ENCODE assay signal across 8 cellular contexts in the genomic region with DNA sequence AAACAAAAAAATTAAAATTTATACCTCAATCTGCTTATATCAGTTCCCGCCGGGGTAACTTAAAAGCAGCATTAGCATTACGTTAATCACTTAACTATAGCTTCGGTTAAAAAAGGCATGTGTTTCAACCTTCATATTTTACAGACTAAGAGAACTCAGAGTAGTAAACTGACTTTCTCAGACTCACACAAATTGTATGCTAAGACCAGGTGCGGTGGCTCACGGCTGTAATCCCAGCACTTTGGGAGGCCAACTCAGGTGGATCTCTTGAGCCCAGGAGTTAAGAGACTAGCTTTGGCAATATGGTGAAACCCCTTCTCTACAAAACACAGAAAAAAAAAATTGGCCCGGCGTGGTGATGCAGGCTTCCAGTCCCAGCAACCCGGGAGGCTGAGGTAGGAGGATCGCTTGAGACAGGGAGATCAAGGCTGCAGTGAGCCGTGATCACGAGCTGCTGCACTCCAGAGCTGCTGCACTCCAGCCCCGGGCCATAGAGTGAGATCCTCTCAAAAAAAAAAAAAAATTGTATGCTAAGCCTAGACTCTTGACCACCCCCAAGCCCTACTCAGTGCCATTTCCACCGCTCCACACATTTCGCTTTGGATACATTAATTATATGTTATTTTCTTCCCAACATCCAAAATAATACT. TPM values are rescaled to one million over a fixed set of nuclear protein-coding genes. Genes with fewer than 3 reads are reported as not detected.
DNase-seq lines count a peak whose midpoint lies in the region; ATAC-seq and TF ChIP-seq lines count a peak whose summit lies in the region.

No MANE protein-coding gene starts in this region.

- TF ChIP-seq CTCF in VCaP (conservative IDR thresholded peaks at IDR 0.05) (no peak), gastroesophageal sphincter (IDR thresholded peaks at IDR 0.05) (no peak)

- H3K27ac Mint-ChIP-seq in stimulated activated effector memory CD8-positive, alpha-beta T cell treated with anti-CD3 and anti-CD28 coated beads, Interleukin-12 subunit alpha, Interleukin-12 subunit beta, amount 100 ng/mL, for 72 hours: peak overlapping the region; percentile 89

- H3K4me1 ChIP-seq in gastroesophageal sphincter: peaks cover 11 to 67% (median 13%) of the 10 kb centered on the region in 3 donors

- H3K4me3 ChIP-seq in gastroesophageal sphincter: peak overlapping the region; percentile 53 to 87

- H3K27me3 ChIP-seq in gastroesophageal sphincter: no peaks in the 10 kb centered on the region

- peaks cover 76% of the 10 kb centered on the region for H3K36me3 Mint-ChIP-seq in stimulated activated effector memory CD8-positive, alpha-beta T cell treated with anti-CD3 and anti-CD28 coated beads, Interleukin-12 subunit alpha, Interleukin-12 subunit beta, amount 100 ng/mL, for 72 hours

- no peaks in the 10 kb centered on the region for H3K9me3 Mint-ChIP-seq in stimulated activated effector memory CD8-positive, alpha-beta T cell treated with anti-CD3 and anti-CD28 coated beads, Interleukin-12 subunit alpha, Interleukin-12 subunit beta, amount 100 ng/mL, for 72 hours

- peaks cover 54% of the 10 kb centered on the region for H3K4me1 Mint-ChIP-seq in stimulated activated effector memory CD8-positive, alpha-beta T cell treated with anti-CD3 and anti-CD28 coated beads, Interleukin-12 subunit alpha, Interleukin-12 subunit beta, amount 100 ng/mL, for 72 hours

- H3K4me3 Mint-ChIP-seq in stimulated activated effector memory CD8-positive, alpha-beta T cell treated with anti-CD3 and anti-CD28 coated beads, Interleukin-12 subunit alpha, Interleukin-12 subunit beta, amount 100 ng/mL, for 72 hours: peak overlapping the region; percentile 93

- WGBS in gastroesophageal sphincter (ENCODE audit: low coverage in 1 of 2), 2 donors: 25% methylated on average over 14 to 15 of the region's 15 CpGs

- H3K9me3 ChIP-seq in gastroesophageal sphincter: no peaks in the 10 kb centered on the region

- TF ChIP-seq EP300 in gastroesophageal sphincter (IDR thresholded peaks at IDR 0.05): no peak

- peak; percentile 30 for DNase-seq in activated CD4-positive, alpha-beta T cell treated with anti-CD3 and anti-CD28 coated beads for 48 hours
- DNase-seq in activated CD4-positive, alpha-beta T cell treated with anti-CD3 and anti-CD28 coated beads, Interleukin-2, amount 50 U/mL, for 1 hour: no peak
- DNase-seq in stimulated activated effector memory CD8-positive, alpha-beta T cell treated with anti-CD3 and anti-CD28 coated beads, Interleukin-12 subunit alpha, Interleukin-12 subunit beta, amount 100 ng/mL, for 72 hours (ENCODE audit: low spot score in 2 of 2): peak in 1 of 2 donors; percentile 75
- DNase-seq in NCI-H2107 treated with DMSO at 0.1 percent for 48 hours (lab: John Stamatoyannopoulos, UW; ENCODE audit: unreplicated experiment) (no peak), SIG-M5 treated with dmso at 0.1 percent for 504 hours (lab: John Stamatoyannopoulos, UW; ENCODE audit: unreplicated experiment) (no peak)

- no peak for ATAC-seq in gastroesophageal sphincter
- no peak for ATAC-seq in stimulated activated effector memory CD8-positive, alpha-beta T cell treated with anti-CD3 and anti-CD28 coated beads, Interleukin-12 subunit alpha, Interleukin-12 subunit beta, amount 100 ng/mL, for 72 hours
- no peak for ATAC-seq in HG02763 (IDR thresholded peaks at IDR 0.05; ENCODE audit: unreplicated experiment)

- H3K27ac ChIP-seq in VCaP (peak overlapping the region; percentile 98), gastroesophageal sphincter (peak overlapping the region; percentile 82 to 100 (median 99))

- no peaks in the 10 kb centered on the region for H3K36me3 ChIP-seq in gastroesophageal sphincter

- no peak for TF ChIP-seq POLR2A in gastroesophageal sphincter (IDR thresholded peaks at IDR 0.05)

RNA-seq across cellular contexts. Expression of gene HNRNPLL, which starts 2.4 kb away (rescaled TPM):
- total RNA-seq in gastroesophageal sphincter: 10 to 100 TPM; 47.3 to 79.1 (median 68.7) TPM
